8 cellular contexts compared by ENCODE assay signal in the genomic region with DNA sequence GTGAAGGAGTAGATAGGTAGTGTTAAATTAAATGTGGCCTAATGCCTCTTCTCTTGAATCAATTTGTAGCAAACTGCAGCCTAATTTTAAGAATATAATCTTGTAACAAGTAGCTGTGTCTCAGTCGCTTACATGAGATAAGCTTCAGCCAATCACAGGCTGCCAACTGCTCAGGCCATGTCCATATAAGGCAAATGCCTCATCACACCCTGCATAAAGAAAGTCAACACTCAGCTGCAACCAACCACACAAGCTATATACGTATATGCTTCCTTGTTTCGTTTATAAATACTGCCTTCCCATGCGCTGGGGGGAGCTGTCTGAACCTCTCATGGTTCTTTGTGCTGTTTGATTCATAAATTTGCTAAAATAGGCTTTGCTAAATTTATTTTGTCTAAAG.
DNase-seq lines count a peak whose midpoint lies in the region; ATAC-seq and TF ChIP-seq lines count a peak whose summit lies in the region.

No MANE protein-coding gene starts in this region.

- no peak overlapping the region for H3K27ac ChIP-seq in A673 (ENCODE audit: low read depth, low read length, poor library complexity, severe bottlenecking)
- no peak overlapping the region for H3K27ac ChIP-seq in osteoblast (ENCODE audit: low read depth, low read length)

- H3K27me3 ChIP-seq in A673 (replicated peaks; ENCODE audit: insufficient read depth, low read depth, low read length, poor library complexity) (peaks cover 3% of the 10 kb centered on the region), osteoblast (ENCODE audit: insufficient read depth, low read length) (no peaks in the 10 kb centered on the region)

- no peaks in the 10 kb centered on the region for H4K20me1 ChIP-seq in osteoblast (ENCODE audit: insufficient read depth, low read length)

- no peaks in the 10 kb centered on the region for H3K4me1 ChIP-seq in A673 (ENCODE audit: insufficient read depth, low read length, poor library complexity, severe bottlenecking)
- no peaks in the 10 kb centered on the region for H3K4me1 ChIP-seq in osteoblast (ENCODE audit: insufficient read depth, low read length)

- H3K79me2 ChIP-seq in osteoblast (ENCODE audit: insufficient read depth, low read length): no peaks in the 10 kb centered on the region

- POLR2A ChIA-PET in A673 (lab: Charles Lee; ENCODE audit: low non-redundant PET): no interaction called here

- H3K27me3 Mint-ChIP-seq in activated naive CD4-positive, alpha-beta T cell treated with anti-CD3 and anti-CD28 coated beads for 36 hours (ENCODE audit: low read depth): peaks cover 7% of the 10 kb centered on the region

- CTCF ChIA-PET in A673 (lab: Charles Lee): no interaction called here
- CTCF ChIA-PET in activated naive CD4-positive, alpha-beta T cell treated with anti-CD3 and anti-CD28 coated beads for 36 hours (lab: Charles Lee): interaction anchor here (0.7 kb wide), 1 partner anchor 71 kb away, joined by 3 read pairs; no protein-coding TSS in a partner anchor

- DNase-seq in A673 (ENCODE audit: low spot score): peak; percentile 77
- peak; percentile 79 for DNase-seq in SK-N-DZ (ENCODE audit: low spot score)
- no peak for DNase-seq in activated naive CD4-positive, alpha-beta T cell treated with anti-CD3 and anti-CD28 coated beads for 36 hours
- no peak for DNase-seq in GM13977 (ENCODE audit: low spot score)
- no peak for DNase-seq in osteoblast (ENCODE audit: insufficient read length, low spot score, missing footprints)

- no TSS peak for BruUV-seq in A673 (replicated peaks; lab: Mats Ljungman, UMichigan)

- H3K36me3 ChIP-seq in A673 (ENCODE audit: insufficient read depth, low read length, poor library complexity, severe bottlenecking) (no peaks in the 10 kb centered on the region), osteoblast (ENCODE audit: insufficient read depth, low read length) (no peaks in the 10 kb centered on the region)

- in situ Hi-C loops in GM13977 (cut with MboI; ENCODE audit: low pct_unique_long_range_greater_than_20kb, low sequenced_read_pairs, unreplicated experiment): no loop called here

- H3K9me3 Mint-ChIP-seq in activated naive CD4-positive, alpha-beta T cell treated with anti-CD3 and anti-CD28 coated beads for 36 hours: no peaks in the 10 kb centered on the region

- no peak overlapping the region for H3K4me3 ChIP-seq in A673 (ENCODE audit: low read depth, low read length, poor library complexity, severe bottlenecking)
- H3K4me3 ChIP-seq in osteoblast (ENCODE audit: insufficient read depth, low read length): no peak overlapping the region

- no peaks in the 10 kb centered on the region for H3K4me1 Mint-ChIP-seq in activated naive CD4-positive, alpha-beta T cell treated with anti-CD3 and anti-CD28 coated beads for 36 hours (ENCODE audit: low read depth)

- intact Hi-C loops in A673 (cut with micrococcal nuclease; ENCODE audit: unreplicated experiment): loop anchor here (10.0 kb wide), 4 partner anchors 138 to 1962 kb away; no protein-coding TSS in a partner anchor
- intact Hi-C loops in activated naive CD4-positive, alpha-beta T cell treated with anti-CD3 and anti-CD28 coated beads for 36 hours (cut with micrococcal nuclease): no loop called here

- no peak overlapping the region for H2AFZ ChIP-seq in osteoblast (ENCODE audit: low read length)

- no peaks in the 10 kb centered on the region for H3K36me3 Mint-ChIP-seq in activated naive CD4-positive, alpha-beta T cell treated with anti-CD3 and anti-CD28 coated beads for 36 hours (ENCODE audit: low read depth)

- no peak overlapping the region for H3K27ac Mint-ChIP-seq in activated naive CD4-positive, alpha-beta T cell treated with anti-CD3 and anti-CD28 coated beads for 36 hours

- no peak overlapping the region for H3K4me3 Mint-ChIP-seq in activated naive CD4-positive, alpha-beta T cell treated with anti-CD3 and anti-CD28 coated beads for 36 hours

- ATAC-seq in GM19351 (IDR thresholded peaks at IDR 0.05; ENCODE audit: unreplicated experiment): peak; percentile 87
- ATAC-seq in HG03135 (IDR thresholded peaks at IDR 0.05; ENCODE audit: unreplicated experiment): peak; percentile 95
- ATAC-seq in HG03571 (IDR thresholded peaks at IDR 0.05; ENCODE audit: unreplicated experiment): no peak

- no peak overlapping the region for H3K4me2 ChIP-seq in osteoblast (ENCODE audit: insufficient read depth, low read length)

- TF ChIP-seq CTCF in A673 (conservative IDR thresholded peaks at IDR 0.05; ENCODE audit: low read depth, low read length) (0 out of 2 replicates have a peak, but pooled peaks have one; percentile 28), GM13977 (IDR thresholded peaks at IDR 0.05; ENCODE audit: extremely low read depth, insufficient read depth, missing control alignments) (no peak), osteoblast (IDR thresholded peaks at IDR 0.05; ENCODE audit: extremely low read depth, low read depth, low read length) (no peak)

- H3K9me3 ChIP-seq in A673 (ENCODE audit: low read depth, low read length, poor library complexity, severe bottlenecking) (no peaks in the 10 kb centered on the region), osteoblast (ENCODE audit: low read depth, low read length) (no peaks in the 10 kb centered on the region)

Comparison
In these comparisons a context has a peak if more than half of its experiments do, and no peak if none do; other contexts are left out.
1. DNase-seq: peak in A673 (single experiment) and SK-N-DZ (single experiment); none in activated naive CD4-positive, alpha-beta T cell treated with anti-CD3 and anti-CD28 coated beads for 36 hours (single experiment), GM13977 (single experiment) and osteoblast (single experiment).